Comparison of ENCODE assay signal across 26 cellular contexts in genomic region chr9:109158656-109159055, GRCh38. TPM values are rescaled to one million over a fixed set of nuclear protein-coding genes. Genes with fewer than 3 reads are reported as not detected.
"Had no signal": no experiment of that assay in that cellular context is flagged by ENCODE, and none has a peak within 500 bp of the region (broad histone marks: within the 10 kb centered on the region; RNA-seq: fewer than 3 reads in every experiment).

No MANE protein-coding gene starts in this region.

- H3K4me1 Mint-ChIP-seq: activated CD8-positive, alpha-beta memory T cell treated with anti-CD3 and anti-CD28 coated beads, Interleukin-2, amount 10 ng/mL, durations not matched to agents 7 days and 5 days; nephron progenitor cell had no signal

- H3K27ac ChIP-seq: adrenal gland, brain microvascular endothelial cell, coronary artery, neutrophil, ovary, right lobe of liver, tibial nerve had no signal

- ATAC-seq: activated CD8-positive, alpha-beta memory T cell treated with anti-CD3 and anti-CD28 coated beads, Interleukin-2, amount 10 ng/mL, durations not matched to agents 7 days and 5 days; activated CD8-positive, alpha-beta T cell treated with anti-CD3 and anti-CD28 coated beads, Interleukin-2, amount 10 ng/mL, durations not matched to agents 7 days and 5 days; right lobe of liver had no signal

- H3K36me3 Mint-ChIP-seq: activated CD8-positive, alpha-beta memory T cell treated with anti-CD3 and anti-CD28 coated beads, Interleukin-2, amount 10 ng/mL, durations not matched to agents 7 days and 5 days; mesothelial cell of epicardium had no signal

- H3K4me3 Mint-ChIP-seq: activated B cell treated with CpG ODN at 0.5 μM for 24 hours; activated CD8-positive, alpha-beta memory T cell treated with anti-CD3 and anti-CD28 coated beads, Interleukin-2, amount 10 ng/mL, durations not matched to agents 7 days and 5 days; activated CD8-positive, alpha-beta T cell treated with anti-CD3 and anti-CD28 coated beads, Interleukin-2, amount 10 ng/mL, durations not matched to agents 7 days and 5 days; activated naive CD8-positive, alpha-beta T cell; mesothelial cell of epicardium; naive B cell; nephron progenitor cell; T-helper 2 cell treated with Interferon-gamma antibody and Interleukin-4, amounts not matched to agents 5 μg/mL and 100 μg/mL, for 36 hours had no signal

- H3K4me3 ChIP-seq: adrenal gland, coronary artery, ovary, right lobe of liver, tibial nerve had no signal

- H3K4me1 ChIP-seq: adrenal gland, right lobe of liver, tibial nerve had no signal

- H3K9me3 ChIP-seq: adrenal gland, neutrophil, ovary, right lobe of liver had no signal

- H3K27me3 ChIP-seq: adrenal gland, brain microvascular endothelial cell, ovary, right lobe of liver, tibial nerve had no signal

- H3K27ac Mint-ChIP-seq: activated B cell treated with CpG ODN at 0.5 μM for 24 hours; activated CD8-positive, alpha-beta memory T cell treated with anti-CD3 and anti-CD28 coated beads, Interleukin-2, amount 10 ng/mL, durations not matched to agents 7 days and 5 days; activated CD8-positive, alpha-beta T cell treated with anti-CD3 and anti-CD28 coated beads, Interleukin-2, amount 10 ng/mL, durations not matched to agents 7 days and 5 days; activated naive CD8-positive, alpha-beta T cell; activated T-helper 2 cell treated with anti-CD3 and anti-CD28 coated beads, Interferon-gamma antibody, Interleukin-2, Interleukin-4, amounts not matched to agents 10 μg/mL and 5 μg/mL and 100 μg/mL, durations not matched to agents 14 hours and 24 hours and 36 hours; mesothelial cell of epicardium; nephron progenitor cell; progenitor cell of endocrine pancreas; T-helper 2 cell treated with Interferon-gamma antibody and Interleukin-4, amounts not matched to agents 5 μg/mL and 100 μg/mL, for 36 hours had no signal

- DNase-seq: activated B cell treated with CpG ODN at 0.5 μM for 24 hours; activated CD4-positive, alpha-beta T cell treated with anti-CD3 and anti-CD28 coated beads, Interleukin-2, amount 50 U/mL, for 1 hour; activated CD8-positive, alpha-beta memory T cell treated with anti-CD3 and anti-CD28 coated beads, Interleukin-2, amount 10 ng/mL, durations not matched to agents 7 days and 5 days; activated CD8-positive, alpha-beta T cell treated with anti-CD3 and anti-CD28 coated beads, Interleukin-2, amount 10 ng/mL, durations not matched to agents 7 days and 5 days; activated T-cell treated with anti-CD3 and anti-CD28 coated beads, Interleukin-2, amount 50 U/mL, for 48 hours; adrenal gland; aorta; brain microvascular endothelial cell; head of caudate nucleus; hypothalamus; naive B cell; nephron progenitor cell; ovary; right lobe of liver; stimulated activated CD4-positive, alpha-beta T cell treated with anti-CD3 and anti-CD28 coated beads, Interleukin-2, amount 100 ng/mL, for 48 hours; stimulated activated naive CD4-positive, alpha-beta T cell treated with Interleukin-2 at 50 U/mL for 16 hours had no signal

- H3K36me3 ChIP-seq: adrenal gland, brain microvascular endothelial cell, neutrophil, ovary, right lobe of liver, tibial nerve had no signal

RNA-seq across cellular contexts. Expression of gene FRRS1L, which starts 8.4 kb away (rescaled TPM):
- total RNA-seq: activated B cell treated with CpG ODN at 0.5 μM for 24 hours; activated CD8-positive, alpha-beta memory T cell treated with anti-CD3 and anti-CD28 coated beads, Interleukin-2, amount 10 ng/mL, durations not matched to agents 7 days and 5 days; activated CD8-positive, alpha-beta T cell treated with anti-CD3 and anti-CD28 coated beads, Interleukin-2, amount 10 ng/mL, durations not matched to agents 7 days and 5 days; activated T-helper 2 cell treated with anti-CD3 and anti-CD28 coated beads, Interferon-gamma antibody, Interleukin-2, Interleukin-4, amounts not matched to agents 10 μg/mL and 5 μg/mL and 100 μg/mL, durations not matched to agents 14 hours and 24 hours and 36 hours; endothelial cell of umbilical vein; fibroblast of villous mesenchyme; right lobe of liver had no signal
- polyA plus RNA-seq: endothelial cell of umbilical vein had no signal
